Comparison of ENCODE assay signal across 10 cellular contexts in genomic region chr1:206967096-206967851, GRCh38. TPM values are rescaled to one million over a fixed set of nuclear protein-coding genes. Genes with fewer than 3 reads are reported as not detected.
A peak's percentile ranks its signal among the peaks of the same experiment; 100 is the strongest.
DNase-seq lines count a peak whose midpoint lies in the region; ATAC-seq and TF ChIP-seq lines count a peak whose summit lies in the region.
"Had no signal": no experiment of that assay in that cellular context is flagged by ENCODE, and none has a peak within 500 bp of the region (broad histone marks: within the 10 kb centered on the region; RNA-seq: fewer than 3 reads in every experiment).

No MANE protein-coding gene starts in this region.

- 62 to 79% (median 64%) methylated on average over 8 of the region's 8 CpGs for WGBS in ovary, 3 donors

- no peaks in the 10 kb centered on the region for H3K27me3 ChIP-seq in H7 (ENCODE audit: control insufficient read depth, insufficient read depth, low read length)
- no peaks in the 10 kb centered on the region for H3K27me3 ChIP-seq in ovary

- no peaks in the 10 kb centered on the region for H3K9me3 Mint-ChIP-seq in activated T-cell treated with anti-CD3 and anti-CD28 coated beads, Interleukin-2, amount 50 U/mL, for 4 hours
- no peaks in the 10 kb centered on the region for H3K9me3 Mint-ChIP-seq in activated naive CD8-positive, alpha-beta T cell (ENCODE audit: low read depth)
- H3K9me3 Mint-ChIP-seq in stimulated activated memory B cell treated with anti-CD40 and anti-IgM and Interleukin-4, amounts not matched to agents 10 μg/mL and 1 μg/mL and 100 μg/mL, for 72 hours, result no peaks in the 10 kb centered on the region

- ATAC-seq in activated T-cell treated with anti-CD3 and anti-CD28 coated beads, Interleukin-2, amount 50 U/mL, for 4 hours, result no peak
- ATAC-seq in HG03342 (IDR thresholded peaks at IDR 0.05; ENCODE audit: unreplicated experiment), result peak; percentile 56
- peak; percentile 54 for ATAC-seq in stimulated activated memory B cell treated with anti-CD40 and anti-IgM and Interleukin-4, amounts not matched to agents 10 μg/mL and 1 μg/mL and 100 μg/mL, for 72 hours

- no peak for TF ChIP-seq CTCF in ovary (IDR thresholded peaks at IDR 0.05)

- no peak for TF ChIP-seq EP300 in ovary (IDR thresholded peaks at IDR 0.05)

- no peak for DNase-seq in activated T-cell treated with anti-CD3 and anti-CD28 coated beads, Interleukin-2, amount 50 U/mL, for 4 hours
- DNase-seq in activated T-cell treated with anti-CD3 and anti-CD28 coated beads for 4 hours (no peak), H7 (no peak), ovary (no peak), NCI-H748 (lab: John Stamatoyannopoulos, UW; ENCODE audit: unreplicated experiment) (no peak)
- DNase-seq: NCI-H1417 treated with DMSO at 0.1 percent for 48 hours had no signal

- H3K36me3 Mint-ChIP-seq in activated T-cell treated with anti-CD3 and anti-CD28 coated beads, Interleukin-2, amount 50 U/mL, for 4 hours (ENCODE audit: insufficient read depth), result no peaks in the 10 kb centered on the region
- peaks cover 4% of the 10 kb centered on the region for H3K36me3 Mint-ChIP-seq in activated naive CD8-positive, alpha-beta T cell
- H3K36me3 Mint-ChIP-seq in stimulated activated memory B cell treated with anti-CD40 and anti-IgM and Interleukin-4, amounts not matched to agents 10 μg/mL and 1 μg/mL and 100 μg/mL, for 72 hours, result no peaks in the 10 kb centered on the region
- H3K36me3 Mint-ChIP-seq: brain had no signal

- no peaks in the 10 kb centered on the region for H3K9me3 ChIP-seq in ovary

- no peak overlapping the region for H3K27ac ChIP-seq in ovary

- H3K36me3 ChIP-seq in H7 (replicated peaks; ENCODE audit: control insufficient read depth, insufficient read depth, low read length) (no peaks in the 10 kb centered on the region), ovary (no peaks in the 10 kb centered on the region)

- no peaks in the 10 kb centered on the region for H3K4me1 ChIP-seq in ovary (ENCODE audit: insufficient read depth)

- TF ChIP-seq POLR2A in ovary (IDR thresholded peaks at IDR 0.05), result no peak

- intact Hi-C loops in ovary (cut with DNase I), result no loop called here

- peaks cover 29% of the 10 kb centered on the region for H3K4me1 Mint-ChIP-seq in activated T-cell treated with anti-CD3 and anti-CD28 coated beads, Interleukin-2, amount 50 U/mL, for 4 hours (ENCODE audit: low read depth)
- peaks cover 27% of the 10 kb centered on the region for H3K4me1 Mint-ChIP-seq in activated naive CD8-positive, alpha-beta T cell (ENCODE audit: low read depth)
- peaks cover 35% of the 10 kb centered on the region for H3K4me1 Mint-ChIP-seq in stimulated activated memory B cell treated with anti-CD40 and anti-IgM and Interleukin-4, amounts not matched to agents 10 μg/mL and 1 μg/mL and 100 μg/mL, for 72 hours
- H3K4me1 Mint-ChIP-seq: brain had no signal

- H3K4me3 Mint-ChIP-seq in activated T-cell treated with anti-CD3 and anti-CD28 coated beads, Interleukin-2, amount 50 U/mL, for 4 hours, result peak overlapping the region; percentile 12
- H3K4me3 Mint-ChIP-seq in activated naive CD8-positive, alpha-beta T cell, result peak overlapping the region; percentile 17
- no peak overlapping the region for H3K4me3 Mint-ChIP-seq in stimulated activated memory B cell treated with anti-CD40 and anti-IgM and Interleukin-4, amounts not matched to agents 10 μg/mL and 1 μg/mL and 100 μg/mL, for 72 hours
- H3K4me3 Mint-ChIP-seq: brain had no signal

- H3K4me3 ChIP-seq in H7 (ENCODE audit: insufficient read depth, low read depth, low read length) (no peak overlapping the region), ovary (no peak overlapping the region)

- peaks cover 5% of the 10 kb centered on the region for H3K27me3 Mint-ChIP-seq in activated T-cell treated with anti-CD3 and anti-CD28 coated beads, Interleukin-2, amount 50 U/mL, for 4 hours (ENCODE audit: low read depth)
- H3K27me3 Mint-ChIP-seq in activated naive CD8-positive, alpha-beta T cell, result peaks cover 6% of the 10 kb centered on the region
- no peaks in the 10 kb centered on the region for H3K27me3 Mint-ChIP-seq in stimulated activated memory B cell treated with anti-CD40 and anti-IgM and Interleukin-4, amounts not matched to agents 10 μg/mL and 1 μg/mL and 100 μg/mL, for 72 hours

- no peak overlapping the region for H3K27ac Mint-ChIP-seq in activated naive CD8-positive, alpha-beta T cell
- peak overlapping the region; percentile 34 for H3K27ac Mint-ChIP-seq in stimulated activated memory B cell treated with anti-CD40 and anti-IgM and Interleukin-4, amounts not matched to agents 10 μg/mL and 1 μg/mL and 100 μg/mL, for 72 hours
- H3K27ac Mint-ChIP-seq: brain had no signal

RNA-seq across cellular contexts. Expression of gene FCAMR, which starts 3.0 kb away (rescaled TPM):
- total RNA-seq in activated T-cell treated with anti-CD3 and anti-CD28 coated beads, Interleukin-2, amount 50 U/mL, for 4 hours, result not detected
- total RNA-seq in H7 (2014; rRNA removed; shearing (Covaris generic)), result not detected in 2 replicates
- total RNA-seq in ovary, result not detected
- not detected for polyA plus RNA-seq in ovary

RNA-seq across cellular contexts. Expression of gene PIGR, which starts 21.0 kb away (rescaled TPM):
- total RNA-seq in activated T-cell treated with anti-CD3 and anti-CD28 coated beads, Interleukin-2, amount 50 U/mL, for 4 hours, result 1 to 10 TPM; 1.6 to 3.0 (median 1.8) TPM
- 0.03 TPM in 1 of 2 replicates, not detected in the other for total RNA-seq in H7 (2014; rRNA removed; shearing (Covaris generic))
- 1 to 10 TPM in 3 of 7 donors, under 1 TPM in 3, not detected in 1; 0.10 to 5.3 (median 1.2) TPM for total RNA-seq in ovary
- under 1 TPM; 0.04 to 0.07 TPM for polyA plus RNA-seq in ovary

RNA-seq across cellular contexts. Expression of gene FCMR, which starts 45.5 kb away (rescaled TPM):
- 10 to 100 TPM; 24.7 to 41.7 (median 24.8) TPM for total RNA-seq in activated T-cell treated with anti-CD3 and anti-CD28 coated beads, Interleukin-2, amount 50 U/mL, for 4 hours
- total RNA-seq in H7 (2014; rRNA removed; shearing (Covaris generic)), result not detected in 2 replicates
- 1 to 10 TPM in 4 of 7 donors, under 1 TPM in 3; 0.38 to 8.4 (median 1.6) TPM for total RNA-seq in ovary
- 1 to 10 TPM; 2.6 to 6.5 TPM for polyA plus RNA-seq in ovary

Comparison
In these comparisons a context has a peak if more than half of its experiments do, and no peak if none do; other contexts are left out.
1. ATAC-seq: peak in HG03342 (single experiment) and stimulated activated memory B cell treated with anti-CD40 and anti-IgM and Interleukin-4, amounts not matched to agents 10 μg/mL and 1 μg/mL and 100 μg/mL, for 72 hours (single experiment); none in activated T-cell treated with anti-CD3 and anti-CD28 coated beads, Interleukin-2, amount 50 U/mL, for 4 hours (0 of 2).